Comparison of ENCODE assay signal across 20 cellular contexts in the genomic region with DNA sequence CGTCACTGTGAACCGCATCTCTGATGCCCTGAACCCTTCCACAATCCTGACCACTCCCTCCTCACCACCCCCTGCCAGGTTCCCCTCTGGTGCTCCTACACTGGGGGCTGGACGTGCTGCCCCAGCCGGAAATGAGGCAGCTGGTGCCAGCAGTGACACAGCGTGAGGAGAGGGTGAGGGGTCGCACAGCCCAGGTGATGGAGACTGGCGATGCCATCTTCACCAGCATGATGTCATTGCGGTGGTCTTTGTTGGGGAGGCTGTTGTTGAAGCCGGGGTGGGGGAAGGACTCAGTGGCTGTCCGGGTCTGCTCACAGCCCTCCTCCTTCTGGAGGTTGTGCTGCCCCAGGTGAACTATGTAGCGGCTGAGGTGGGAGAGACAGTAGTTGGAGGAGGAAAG. TPM values are rescaled to one million over a fixed set of nuclear protein-coding genes. Genes with fewer than 3 reads are reported as not detected.
DNase-seq lines count a peak whose midpoint lies in the region; ATAC-seq, FAIRE-seq and TF ChIP-seq lines count a peak whose summit lies in the region.
"Had no signal": no experiment of that assay in that cellular context is flagged by ENCODE, and none has a peak within 500 bp of the region (broad histone marks: within the 10 kb centered on the region; RNA-seq: fewer than 3 reads in every experiment).

No MANE protein-coding gene starts in this region.

- H3K23ac ChIP-seq in H1 (ENCODE audit: insufficient read length), result no peak overlapping the region
- peak overlapping the region; percentile 11 for H3K23ac ChIP-seq in neuronal stem cell (ENCODE audit: low read depth, low read length, poor library complexity)

- TF ChIP-seq EP300 in H1 (IDR thresholded peaks at IDR 0.05; ENCODE audit: borderline replicate concordance in 1 of 2, low read depth in 2 of 2, low read length in 2 of 2), result no peak

- no peak overlapping the region for H3K56ac ChIP-seq in H1 (replicated peaks; ENCODE audit: insufficient read length, low read depth, low read length)

- H3K4me2 ChIP-seq in H1 (ENCODE audit: insufficient read depth in 1 of 2, low read depth in 2 of 2, low read length in 2 of 2) (no peak overlapping the region), neuronal stem cell (ENCODE audit: insufficient read depth, low read length, poor library complexity, severe bottlenecking) (no peak overlapping the region)
- H3K4me2 ChIP-seq: BLaER1, GM23338 had no signal

- no peak overlapping the region for H3K14ac ChIP-seq in H1 (ENCODE audit: insufficient read length)
- H3K14ac ChIP-seq in neuronal stem cell (ENCODE audit: low read length), result no peak overlapping the region

- no peak overlapping the region for H3K4me3 Mint-ChIP-seq in immature natural killer cell
- H3K4me3 Mint-ChIP-seq in MCF 10A (ENCODE audit: unreplicated experiment), result no peak overlapping the region
- H3K4me3 Mint-ChIP-seq: CD8-positive, alpha-beta T cell; GM23338 had no signal

- peak overlapping the region; percentile 87; the same call in 1 of the 2 replicates for H2BK12ac ChIP-seq in H1 (ENCODE audit: low read depth, low read length)
- no peak overlapping the region for H2BK12ac ChIP-seq in neuronal stem cell (ENCODE audit: low read length)

- no peak overlapping the region for H3K4me3 ChIP-seq in heart right ventricle
- no peak overlapping the region for H3K4me3 ChIP-seq in H1 (ENCODE audit: extremely low read depth in 1 of 4, insufficient read depth in 2 of 4, low read depth in 3 of 4, low read length in 4 of 4)
- no peak overlapping the region for H3K4me3 ChIP-seq in neuronal stem cell (ENCODE audit: low read length in 2 of 2)
- H3K4me3 ChIP-seq: BLaER1, GM23338 had no signal

- H3K18ac ChIP-seq in H1 (ENCODE audit: extremely low read depth, low read length) (no peak overlapping the region; the same call in 1 of the 2 replicates), neuronal stem cell (ENCODE audit: low read length) (peak overlapping the region; percentile 15)

- DNase-seq in cardiac septum (ENCODE audit: low spot score) (peak; percentile 20), heart right ventricle (no peak), H1 (ENCODE audit: low read depth in 1 of 2, low spot score in 2 of 2) (no peak), neuronal stem cell (ENCODE audit: low spot score) (no peak), immature natural killer cell (no peak), MCF 10A (ENCODE audit: unreplicated experiment) (no peak), NCI-H1092 treated with DMSO at 0.1 percent for 48 hours (lab: John Stamatoyannopoulos, UW) (no peak)
- DNase-seq: 8988T; Calu3; CD8-positive, alpha-beta T cell; DMS79 treated with DMSO at 0.1 percent for 48 hours; GF-D8; H9; IMR-90 had no signal

- BruUV-seq in MCF 10A (replicated peaks; lab: Mats Ljungman, UMichigan), result no TSS peak

- no peak for FAIRE-seq in H1 (lab: Jason Lieb, UNC)

- H3K9me3 Mint-ChIP-seq in immature natural killer cell (peaks cover 0 to 2% (median 0%) of the 10 kb centered on the region in 6 donors), MCF 10A (ENCODE audit: unreplicated experiment) (peaks cover 9% of the 10 kb centered on the region)
- H3K9me3 Mint-ChIP-seq: CD8-positive, alpha-beta T cell; GM23338; H9 had no signal

- H3K27me3 Mint-ChIP-seq in immature natural killer cell (ENCODE audit: low read depth in 3 of 3) (peaks cover 10 to 16% (median 13%) of the 10 kb centered on the region in 3 donors), MCF 10A (ENCODE audit: insufficient read depth, unreplicated experiment) (peaks cover 13% of the 10 kb centered on the region)

- H2BK120ac ChIP-seq in H1 (replicated peaks; ENCODE audit: low read depth, low read length), result no peak overlapping the region
- no peak overlapping the region for H2BK120ac ChIP-seq in neuronal stem cell (ENCODE audit: low read depth, low read length)

- H4K5ac ChIP-seq in H1 (ENCODE audit: insufficient read length, low read depth, low read length), result no peak overlapping the region

- no peaks in the 10 kb centered on the region for H3K79me2 ChIP-seq in H1 (ENCODE audit: control insufficient read depth in 1 of 2, insufficient read depth in 2 of 2, low read length in 2 of 2)

- H2AFZ ChIP-seq in H1 (ENCODE audit: low read length) (no peak overlapping the region), neuronal stem cell (ENCODE audit: low read length) (no peak overlapping the region)
- H2AFZ ChIP-seq: GM23338 had no signal

- no peak overlapping the region for H2BK20ac ChIP-seq in H1 (ENCODE audit: low read length)

- no peaks in the 10 kb centered on the region for H3K9me3 ChIP-seq in heart right ventricle
- H3K9me3 ChIP-seq in H1 (ENCODE audit: insufficient read depth in 2 of 2, low read depth in 1 of 2, low read length in 1 of 2), result no peaks in the 10 kb centered on the region
- H3K9me3 ChIP-seq in neuronal stem cell (replicated peaks in 1 of 2; ENCODE audit: control insufficient read depth in 2 of 2, insufficient read depth in 1 of 2, low read depth in 1 of 2, low read length in 2 of 2), result peaks cover 0 to 2% of the 10 kb centered on the region in 2 donors
- H3K9me3 ChIP-seq: BLaER1 had no signal

- peaks cover 6 to 78% (median 49%) of the 10 kb centered on the region in 7 donors for H3K27me3 ChIP-seq in heart right ventricle
- peaks cover 0 to 12% (median 5%) of the 10 kb centered on the region in 4 experiments; a peak in 5 of 7 replicates for H3K27me3 ChIP-seq in H1 (replicated peaks in 1 of 4; ENCODE audit: control insufficient read depth in 3 of 4, extremely low read depth in 1 of 4, insufficient read depth in 3 of 4, low read length in 3 of 4)
- H3K27me3 ChIP-seq in neuronal stem cell (ENCODE audit: control insufficient read depth in 3 of 3, insufficient read depth in 3 of 3, low read depth in 1 of 3, low read length in 3 of 3), result peaks cover 6 to 72% (median 16%) of the 10 kb centered on the region in 3 experiments

- no peak overlapping the region for H2BK5ac ChIP-seq in H1 (ENCODE audit: low read depth, low read length)
- H2BK5ac ChIP-seq in neuronal stem cell (ENCODE audit: low read length), result no peak overlapping the region

- POLR2A ChIA-PET in H1 (lab: Charles Lee; ENCODE audit: partially characterized antibody) (interaction anchor here (1.2 kb wide), 1 partner anchor 73 kb away, joined by 3 read pairs; no protein-coding TSS in a partner anchor), MCF 10A (lab: Yijun Ruan, JAX) (no interaction called here)

- no peaks in the 10 kb centered on the region for H3K79me1 ChIP-seq in H1 (ENCODE audit: low read depth, low read length)
- peaks cover 4% of the 10 kb centered on the region for H3K79me1 ChIP-seq in neuronal stem cell (ENCODE audit: low read depth, low read length)

- H3K36me3 ChIP-seq in heart right ventricle (no peaks in the 10 kb centered on the region), H1 (ENCODE audit: control insufficient read depth in 2 of 4, insufficient read depth in 4 of 4, low read length in 3 of 4) (no peaks in the 10 kb centered on the region), neuronal stem cell (replicated peaks in 1 of 2; ENCODE audit: control insufficient read depth in 2 of 2, insufficient read depth in 2 of 2, low read length in 2 of 2) (no peaks in the 10 kb centered on the region)
- H3K36me3 ChIP-seq: BLaER1 had no signal

- H4K8ac ChIP-seq in H1 (ENCODE audit: extremely low read depth, insufficient read depth, low read length) (no peak overlapping the region), neuronal stem cell (ENCODE audit: low read depth, low read length) (no peak overlapping the region)

- no peak for TF ChIP-seq POLR2A in H1 (IDR thresholded peaks at IDR 0.05; ENCODE audit: control extremely low read depth in 1 of 2, low read depth in 2 of 2, low read length in 2 of 2)

- WGBS in heart right ventricle, 2 donors, result 64 to 70% methylated on average over 11 of the region's 11 CpGs
- WGBS in H1 (ENCODE audit: extremely low coverage in 1 of 2, insufficient coverage in 1 of 2, insufficient read length in 1 of 2, insufficient replicate concordance in 2 of 2, low coverage in 1 of 2, low lambda C conversion rate in 2 of 2, missing lambda C conversion rate in 1 of 2), 2 experiments, result 89% methylated on average over 9 of the region's 11 CpGs; no CpG with 5 or more reads in 1 of the 2 experiments
- WGBS in neuronal stem cell (ENCODE audit: extremely low coverage in 2 of 2, insufficient read length in 2 of 2, insufficient replicate concordance in 1 of 2), 2 donors, result no CpG with 5 or more reads among the region's 11 CpGs

- TF ChIP-seq CTCF in heart right ventricle (IDR thresholded peaks at IDR 0.05), result no peak
- TF ChIP-seq CTCF in H1 (IDR thresholded peaks at IDR 0.05; ENCODE audit: control extremely low read depth in 1 of 3, insufficient read depth in 1 of 3, low read depth in 1 of 3, low read length in 3 of 3), result no peak
- TF ChIP-seq CTCF in MCF 10A (IDR thresholded peaks at IDR 0.05; ENCODE audit: unreplicated experiment), result no peak

- no peak for ATAC-seq in heart right ventricle
- ATAC-seq: CD8-positive, alpha-beta T cell; GM23338 had no signal

- peaks cover 5% of the 10 kb centered on the region; the same call in 1 of the 2 replicates for H3K23me2 ChIP-seq in H1 (ENCODE audit: low read depth, low read length)

- H3K4ac ChIP-seq in H1 (replicated peaks; ENCODE audit: insufficient read length, low read depth, low read length) (no peak overlapping the region), neuronal stem cell (ENCODE audit: low read length) (no peak overlapping the region)

- H3K9ac ChIP-seq in H1 (replicated peaks in 1 of 4; ENCODE audit: extremely low read depth in 1 of 4, low read depth in 3 of 4, low read length in 3 of 4) (no peak overlapping the region), neuronal stem cell (ENCODE audit: low read depth, low read length, poor library complexity) (no peak overlapping the region)
- H3K9ac ChIP-seq: BLaER1 had no signal

- TF ChIP-seq RAD21 in H1 (IDR thresholded peaks at IDR 0.05 in 1 of 2, conservative IDR thresholded peaks at IDR 0.05 in 1 of 2; ENCODE audit: low read depth in 2 of 2, low read length in 2 of 2), result no peak

- H4K91ac ChIP-seq in H1 (replicated peaks; ENCODE audit: insufficient read length, low read length), result no peak overlapping the region
- H4K91ac ChIP-seq in neuronal stem cell (ENCODE audit: low read depth, low read length, poor library complexity), result no peak overlapping the region

- H2BK15ac ChIP-seq in H1 (ENCODE audit: low read length), result peak overlapping the region; percentile 37; the same call in 1 of the 2 replicates
- H2BK15ac ChIP-seq in neuronal stem cell (ENCODE audit: low read length), result no peak overlapping the region

- H3K4me1 Mint-ChIP-seq in immature natural killer cell (peaks cover 6% of the 10 kb centered on the region in 2 donors), MCF 10A (ENCODE audit: insufficient read depth, unreplicated experiment) (peaks cover 13% of the 10 kb centered on the region)

- peaks cover 0 to 4% (median 3%) of the 10 kb centered on the region in 3 donors for H3K36me3 Mint-ChIP-seq in immature natural killer cell
- H3K36me3 Mint-ChIP-seq in MCF 10A (ENCODE audit: insufficient read depth, unreplicated experiment), result no peaks in the 10 kb centered on the region
- H3K36me3 Mint-ChIP-seq: CD8-positive, alpha-beta T cell had no signal

- H3K27ac ChIP-seq in heart right ventricle (no peak overlapping the region), H1 (ENCODE audit: low read depth, low read length) (no peak overlapping the region), neuronal stem cell (replicated peaks; ENCODE audit: low read length) (no peak overlapping the region)
- H3K27ac ChIP-seq: BLaER1, HL-60 had no signal

- H3K27ac Mint-ChIP-seq in immature natural killer cell (no peak overlapping the region), MCF 10A (ENCODE audit: low read depth, unreplicated experiment) (no peak overlapping the region)
- H3K27ac Mint-ChIP-seq: CD8-positive, alpha-beta T cell; GM23338; H9 had no signal

- no peaks in the 10 kb centered on the region for H4K20me1 ChIP-seq in H1 (replicated peaks in 1 of 2; ENCODE audit: control insufficient read depth in 1 of 2, insufficient read depth in 2 of 2, low read length in 2 of 2)
- H4K20me1 ChIP-seq: BLaER1 had no signal

- peaks cover 0 to 29% (median 12%) of the 10 kb centered on the region in 9 donors for H3K4me1 ChIP-seq in heart right ventricle
- peaks cover 3 to 32% (median 19%) of the 10 kb centered on the region in 4 experiments for H3K4me1 ChIP-seq in H1 (replicated peaks in 1 of 4; ENCODE audit: control insufficient read depth in 3 of 4, insufficient read depth in 4 of 4, low read length in 3 of 4)
- peaks cover 0 to 18% of the 10 kb centered on the region in 2 donors for H3K4me1 ChIP-seq in neuronal stem cell (ENCODE audit: control insufficient read depth in 2 of 2, insufficient read depth in 1 of 2, low read depth in 1 of 2, low read length in 2 of 2)

- CTCF ChIA-PET in H1 (lab: Charles Lee; ENCODE audit: partially characterized antibody), result interaction anchor here (1.3 to 15.0 kb wide), 3 partner anchors 69 to 95 kb away, joined by 3 to 269 read pairs (median 4); no protein-coding TSS in a partner anchor
- CTCF ChIA-PET in MCF 10A (lab: Yijun Ruan, JAX), result no interaction called here

- H2AK5ac ChIP-seq in H1 (ENCODE audit: low read depth, low read length), result no peak overlapping the region; the same call in 1 of the 2 replicates
- H2AK5ac ChIP-seq in neuronal stem cell (ENCODE audit: low read depth, low read length), result peak overlapping the region; percentile 41

- intact Hi-C loops in cardiac septum (cut with DNase I) (loop anchor here (5.0 kb wide), 1 partner anchor 133 kb away; no protein-coding TSS in a partner anchor), heart right ventricle (cut with DNase I) (loop anchor here in 7 of 10 donors (5.0 to 10.0 kb wide), 5 partner anchors 73 to 151 kb away; no protein-coding TSS in a partner anchor), MCF 10A (cut with micrococcal nuclease) (loop anchor here (10.0 kb wide), 1 partner anchor 761 kb away; no protein-coding TSS in a partner anchor)

RNA-seq across cellular contexts. Expression of gene KLK11, which starts 2.5 kb away (rescaled TPM):
- total RNA-seq in cardiac septum, result not detected
- under 1 TPM in 4 of 10 donors, not detected in 6; 0.27 to 0.46 (median 0.36) TPM for total RNA-seq in heart right ventricle
- polyA plus RNA-seq in heart right ventricle, result under 1 TPM; 0.51 to 0.59 TPM
- total RNA-seq in H1 (2021; fragmentation: NEBNext Ultra II Directional; extraction: Animal tissue kit (Norgen Biotek cat#: 25700)), result not detected in 2 replicates
- 0.38 and 0.45 TPM in 2 replicates for polyA plus RNA-seq in H1 (2011; rRNA removed)
- polyA plus RNA-seq in H1 (2011; cell fraction: cytosol; rRNA removed), result 0.37 TPM
- 0.27 TPM for polyA plus RNA-seq in H1 (2011; cell fraction: nucleus; rRNA removed)
- 0.46 to 0.79 TPM (median 0.54 TPM) in 3 of 4 replicates, not detected in the other for polyA plus RNA-seq in H1 (2012, experiment 1 of 2)
- 0.43 TPM for polyA plus RNA-seq in H1 (2012, experiment 2 of 2)
- polyA plus RNA-seq in H1 (2013, experiment 1 of 2), result 0.39 TPM
- 0.26 TPM for polyA plus RNA-seq in H1 (2013, experiment 2 of 2)
- not detected in 2 replicates for polyA minus RNA-seq in H1 (2011; rRNA and poly(A)+ RNA removed)
- not detected for polyA minus RNA-seq in H1 (2011; cell fraction: cytosol; rRNA and poly(A)+ RNA removed)
- not detected for polyA minus RNA-seq in H1 (2011; cell fraction: nucleus; rRNA and poly(A)+ RNA removed)
- polyA plus RNA-seq in neuronal stem cell (2013, experiment 1 of 2), result not detected
- not detected for polyA plus RNA-seq in neuronal stem cell (2013, experiment 2 of 2)
- polyA plus RNA-seq in immature natural killer cell, result not detected
- not detected in 2 replicates for total RNA-seq in MCF 10A (2022)
- total RNA-seq: A673; CD8-positive, alpha-beta T cell; GM23338; H9; HT1080; IMR-90 had no signal
- polyA plus RNA-seq: AG04450, GM23338, IMR-90 had no signal

RNA-seq across cellular contexts. Expression of gene KLK10, which starts 4.4 kb away (rescaled TPM):
- total RNA-seq in cardiac septum (not detected), heart right ventricle (1 to 10 TPM in 1 of 10 donors, under 1 TPM in 4, not detected in 5; 0.16 to 1.8 (median 0.38) TPM), MCF 10A (2022) (not detected in 2 replicates)
- polyA plus RNA-seq in heart right ventricle (under 1 TPM in 1 of 2 donors, not detected in 1; 0.49 TPM), H1 (2011; rRNA removed) (9.7 and 12.4 TPM in 2 replicates), immature natural killer cell (not detected)
- total RNA-seq in H1 (2021; fragmentation: NEBNext Ultra II Directional; extraction: Animal tissue kit (Norgen Biotek cat#: 25700)), result 4.5 and 4.8 TPM in 2 replicates
- polyA plus RNA-seq in H1 (2011; cell fraction: cytosol; rRNA removed), result 6.7 TPM
- polyA plus RNA-seq in H1 (2011; cell fraction: nucleus; rRNA removed), result 10.1 TPM
- polyA plus RNA-seq in H1 (2012, experiment 1 of 2), result 3.2 to 8.2 TPM (median 5.5 TPM) in 4 replicates
- polyA plus RNA-seq in H1 (2012, experiment 2 of 2), result 4.7 TPM
- polyA plus RNA-seq in H1 (2013, experiment 1 of 2), result 6.3 TPM
- 7.3 TPM for polyA plus RNA-seq in H1 (2013, experiment 2 of 2)
- polyA minus RNA-seq in H1 (2011; rRNA and poly(A)+ RNA removed), result 2.9 and 6.9 TPM in 2 replicates
- 4.3 TPM for polyA minus RNA-seq in H1 (2011; cell fraction: cytosol; rRNA and poly(A)+ RNA removed)
- polyA minus RNA-seq in H1 (2011; cell fraction: nucleus; rRNA and poly(A)+ RNA removed), result 4.5 TPM
- polyA plus RNA-seq in neuronal stem cell (2013, experiment 1 of 2), result 0.86 TPM
- 0.61 TPM for polyA plus RNA-seq in neuronal stem cell (2013, experiment 2 of 2)
- total RNA-seq: A673; CD8-positive, alpha-beta T cell; HT1080; IMR-90 had no signal
- polyA plus RNA-seq: AG04450, IMR-90 had no signal

RNA-seq across cellular contexts. Expression of gene KLK12, which starts 10.9 kb away (rescaled TPM):
- total RNA-seq in cardiac septum (not detected), heart right ventricle (not detected), MCF 10A (2022) (not detected in 2 replicates)
- polyA plus RNA-seq in heart right ventricle (not detected), H1 (2011; rRNA removed) (0.24 TPM in 1 of 2 replicates, not detected in the other), immature natural killer cell (not detected)
- total RNA-seq in H1 (2021; fragmentation: NEBNext Ultra II Directional; extraction: Animal tissue kit (Norgen Biotek cat#: 25700)), result not detected in 2 replicates
- not detected for polyA plus RNA-seq in H1 (2011; cell fraction: cytosol; rRNA removed)
- not detected for polyA plus RNA-seq in H1 (2011; cell fraction: nucleus; rRNA removed)
- polyA plus RNA-seq in H1 (2012, experiment 1 of 2), result not detected in 4 replicates
- polyA plus RNA-seq in H1 (2012, experiment 2 of 2), result not detected
- polyA plus RNA-seq in H1 (2013, experiment 1 of 2), result 0.06 TPM
- polyA plus RNA-seq in H1 (2013, experiment 2 of 2), result not detected
- polyA minus RNA-seq in H1 (2011; rRNA and poly(A)+ RNA removed), result not detected in 2 replicates
- polyA minus RNA-seq in H1 (2011; cell fraction: cytosol; rRNA and poly(A)+ RNA removed), result not detected
- polyA minus RNA-seq in H1 (2011; cell fraction: nucleus; rRNA and poly(A)+ RNA removed), result not detected
- not detected for polyA plus RNA-seq in neuronal stem cell (2013, experiment 1 of 2)
- not detected for polyA plus RNA-seq in neuronal stem cell (2013, experiment 2 of 2)
- total RNA-seq: A673; Calu3; CD8-positive, alpha-beta T cell; GM23338; H9; HT1080; IMR-90 had no signal
- polyA plus RNA-seq: AG04450, GM23338, IMR-90 had no signal

RNA-seq across cellular contexts. Expression of gene KLK8, which starts 22.5 kb away (rescaled TPM):
- total RNA-seq in cardiac septum (not detected), heart right ventricle (not detected), MCF 10A (2022) (not detected in 2 replicates)
- polyA plus RNA-seq in heart right ventricle (not detected), H1 (2011; rRNA removed) (3.6 and 7.1 TPM in 2 replicates), immature natural killer cell (not detected)
- total RNA-seq in H1 (2021; fragmentation: NEBNext Ultra II Directional; extraction: Animal tissue kit (Norgen Biotek cat#: 25700)), result 2.1 and 2.9 TPM in 2 replicates
- polyA plus RNA-seq in H1 (2011; cell fraction: cytosol; rRNA removed), result 6.5 TPM
- polyA plus RNA-seq in H1 (2011; cell fraction: nucleus; rRNA removed), result 8.0 TPM
- polyA plus RNA-seq in H1 (2012, experiment 1 of 2), result 3.4 to 7.9 TPM (median 5.6 TPM) in 4 replicates
- 4.1 TPM for polyA plus RNA-seq in H1 (2012, experiment 2 of 2)
- 6.8 TPM for polyA plus RNA-seq in H1 (2013, experiment 1 of 2)
- polyA plus RNA-seq in H1 (2013, experiment 2 of 2), result 6.9 TPM
- 3.4 and 3.5 TPM in 2 replicates for polyA minus RNA-seq in H1 (2011; rRNA and poly(A)+ RNA removed)
- not detected for polyA minus RNA-seq in H1 (2011; cell fraction: cytosol; rRNA and poly(A)+ RNA removed)
- polyA minus RNA-seq in H1 (2011; cell fraction: nucleus; rRNA and poly(A)+ RNA removed), result 3.7 TPM
- 2.1 TPM for polyA plus RNA-seq in neuronal stem cell (2013, experiment 1 of 2)
- polyA plus RNA-seq in neuronal stem cell (2013, experiment 2 of 2), result 1.1 TPM
- total RNA-seq: A673; CD8-positive, alpha-beta T cell; HT1080; IMR-90 had no signal
- polyA plus RNA-seq: AG04450, IMR-90 had no signal

RNA-seq across cellular contexts. Expression of gene KLK7, which starts 40.2 kb away (rescaled TPM):
- total RNA-seq in cardiac septum (not detected), heart right ventricle (not detected), MCF 10A (2022) (not detected in 2 replicates)
- polyA plus RNA-seq in heart right ventricle (under 1 TPM in 1 of 2 donors, not detected in 1; 0.04 TPM), H1 (2011; rRNA removed) (1.4 and 2.1 TPM in 2 replicates), immature natural killer cell (not detected)
- 0.55 and 0.73 TPM in 2 replicates for total RNA-seq in H1 (2021; fragmentation: NEBNext Ultra II Directional; extraction: Animal tissue kit (Norgen Biotek cat#: 25700))
- polyA plus RNA-seq in H1 (2011; cell fraction: cytosol; rRNA removed), result 1.6 TPM
- 3.5 TPM for polyA plus RNA-seq in H1 (2011; cell fraction: nucleus; rRNA removed)
- polyA plus RNA-seq in H1 (2012, experiment 1 of 2), result 1.0 to 1.7 TPM (median 1.4 TPM) in 4 replicates
- 0.35 TPM for polyA plus RNA-seq in H1 (2012, experiment 2 of 2)
- 0.87 TPM for polyA plus RNA-seq in H1 (2013, experiment 1 of 2)
- 0.90 TPM for polyA plus RNA-seq in H1 (2013, experiment 2 of 2)
- 0.39 and 0.57 TPM in 2 replicates for polyA minus RNA-seq in H1 (2011; rRNA and poly(A)+ RNA removed)
- polyA minus RNA-seq in H1 (2011; cell fraction: cytosol; rRNA and poly(A)+ RNA removed), result 1.3 TPM
- polyA minus RNA-seq in H1 (2011; cell fraction: nucleus; rRNA and poly(A)+ RNA removed), result 1.3 TPM
- 0.47 TPM for polyA plus RNA-seq in neuronal stem cell (2013, experiment 1 of 2)
- polyA plus RNA-seq in neuronal stem cell (2013, experiment 2 of 2), result 0.37 TPM
- total RNA-seq: A673; CD8-positive, alpha-beta T cell; HT1080; IMR-90 had no signal
- polyA plus RNA-seq: AG04450, IMR-90 had no signal
